ENCODE assay signal across 8 cellular contexts in the genomic region with DNA sequence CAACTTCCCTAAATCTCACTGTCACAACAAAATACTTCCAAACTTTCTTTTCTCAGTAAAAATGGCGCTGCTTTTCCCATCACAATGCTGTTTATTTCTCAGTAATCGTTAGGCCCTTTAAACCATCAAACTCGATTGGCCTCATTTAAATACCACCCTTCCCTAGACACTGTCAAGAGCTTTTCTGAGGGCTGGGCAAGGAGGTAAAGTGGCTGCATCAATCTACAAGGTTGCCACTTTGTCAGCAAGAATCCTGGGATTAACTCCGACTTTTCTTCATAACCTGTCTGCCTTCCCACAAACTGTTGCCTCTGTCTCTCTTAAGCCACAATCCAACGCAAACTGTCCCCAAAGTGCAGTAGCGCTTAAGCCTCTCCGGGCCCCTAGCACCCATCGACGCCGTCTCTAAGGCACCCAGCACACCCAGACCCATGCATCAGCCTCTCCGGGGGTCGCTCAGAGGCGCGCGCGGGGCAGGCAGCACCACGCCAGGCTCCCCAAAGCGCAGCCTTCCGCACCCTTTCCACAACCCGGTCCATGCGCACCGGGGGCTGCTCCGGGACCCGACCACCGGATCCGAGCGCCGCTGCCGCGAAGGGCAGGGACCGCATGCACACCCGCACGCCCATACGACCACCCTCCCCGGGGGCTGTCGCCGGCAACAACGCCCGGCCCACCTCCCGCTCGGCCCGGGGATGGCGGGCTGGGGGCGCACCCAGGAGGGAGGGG. TPM values are rescaled to one million over a fixed set of nuclear protein-coding genes. Genes with fewer than 3 reads are reported as not detected.
DNase-seq lines count a peak whose midpoint lies in the region; ATAC-seq and TF ChIP-seq lines count a peak whose summit lies in the region.

No MANE protein-coding gene starts in this region.

- no peak for TF ChIP-seq EP300 in neural cell (conservative IDR thresholded peaks at IDR 0.05; ENCODE audit: poor library complexity, severe bottlenecking)

- H3K9me3 ChIP-seq in KOPT-K1 (ENCODE audit: insufficient read depth, low read length, poor library complexity, severe bottlenecking): no peaks in the 10 kb centered on the region
- H3K9me3 ChIP-seq in neural cell (ENCODE audit: low read length): no peaks in the 10 kb centered on the region

- peak overlapping the region; percentile 16 for H2AFZ ChIP-seq in neural cell (ENCODE audit: low read depth, low read length)

- H3K9ac ChIP-seq in neural cell (ENCODE audit: low read length): peak overlapping the region; percentile 74

- H3K79me2 ChIP-seq in neural cell (replicated peaks; ENCODE audit: insufficient read depth, low read length): peaks cover 44% of the 10 kb centered on the region

- no peaks in the 10 kb centered on the region for H3K9me2 ChIP-seq in neural cell (ENCODE audit: insufficient read depth, low read length)

- H3F3A ChIP-seq in neural cell (ENCODE audit: insufficient read depth, low read length, poor library complexity, severe bottlenecking): no peaks in the 10 kb centered on the region

- H3K36me3 ChIP-seq in KOPT-K1 (ENCODE audit: insufficient read depth, low read length) (no peaks in the 10 kb centered on the region), neural cell (ENCODE audit: insufficient read depth, low read length) (no peaks in the 10 kb centered on the region)

- CTCF ChIA-PET in activated CD8-positive, alpha-beta memory T cell treated with anti-CD3 and anti-CD28 coated beads, Interleukin-2, amount 10 ng/mL, durations not matched to agents 7 days and 5 days (lab: Charles Lee): interaction anchor here (1.5 kb wide), 1 partner anchor 15 kb away, joined by 3 read pairs; no protein-coding TSS in a partner anchor

- peak overlapping the region; percentile 37 for H3K27ac Mint-ChIP-seq in activated CD8-positive, alpha-beta memory T cell treated with anti-CD3 and anti-CD28 coated beads, Interleukin-2, amount 10 ng/mL, durations not matched to agents 7 days and 5 days

- H3K9me3 Mint-ChIP-seq in activated CD8-positive, alpha-beta memory T cell treated with anti-CD3 and anti-CD28 coated beads, Interleukin-2, amount 10 ng/mL, durations not matched to agents 7 days and 5 days (ENCODE audit: low read depth): no peaks in the 10 kb centered on the region

- no peak for TF ChIP-seq RAD21 in neural cell (conservative IDR thresholded peaks at IDR 0.05)

- H3K4me3 ChIP-seq in fibroblast of mammary gland (ENCODE audit: control insufficient read depth, low read depth, low read length) (peak overlapping the region; percentile 56), neural cell (ENCODE audit: low read length) (peak overlapping the region; percentile 92)

- TF ChIP-seq CTCF in fibroblast of mammary gland (conservative IDR thresholded peaks at IDR 0.05; ENCODE audit: control insufficient read depth, insufficient read depth, low read depth, low read length) (no peak), neural cell (IDR thresholded peaks at IDR 0.05; ENCODE audit: poor library complexity, severe bottlenecking) (no peak)

- peak overlapping the region; percentile 73 for H3K4me2 ChIP-seq in neural cell (ENCODE audit: low read length)

- DNase-seq in NCI-H1436 (lab: John Stamatoyannopoulos, UW) (peak; percentile 20), NCI-H1436 treated with DMSO at 0.1 percent for 48 hours (lab: John Stamatoyannopoulos, UW) (no peak), fibroblast of mammary gland (ENCODE audit: low read depth) (no peak), MV-4-11 (lab: John Stamatoyannopoulos, UW) (no peak)
- no peak for DNase-seq in activated CD8-positive, alpha-beta memory T cell treated with anti-CD3 and anti-CD28 coated beads, Interleukin-2, amount 10 ng/mL, durations not matched to agents 7 days and 5 days
- DNase-seq in NK-92 treated with Interleukin-12 subunit alpha and Interleukin-12 subunit beta, amount 100 ng/mL, for 24 hours (lab: John Stamatoyannopoulos, UW): no peak

- no peaks in the 10 kb centered on the region for H3K27me3 ChIP-seq in neural cell (ENCODE audit: insufficient read depth, low read depth, low read length)

- peak overlapping the region; percentile 74 for H3K4me3 Mint-ChIP-seq in activated CD8-positive, alpha-beta memory T cell treated with anti-CD3 and anti-CD28 coated beads, Interleukin-2, amount 10 ng/mL, durations not matched to agents 7 days and 5 days

- ATAC-seq in activated CD8-positive, alpha-beta memory T cell treated with anti-CD3 and anti-CD28 coated beads, Interleukin-2, amount 10 ng/mL, durations not matched to agents 7 days and 5 days: no peak

- no peaks in the 10 kb centered on the region for H3K36me3 Mint-ChIP-seq in activated CD8-positive, alpha-beta memory T cell treated with anti-CD3 and anti-CD28 coated beads, Interleukin-2, amount 10 ng/mL, durations not matched to agents 7 days and 5 days

- peaks cover 21% of the 10 kb centered on the region for H3K27me3 Mint-ChIP-seq in activated CD8-positive, alpha-beta memory T cell treated with anti-CD3 and anti-CD28 coated beads, Interleukin-2, amount 10 ng/mL, durations not matched to agents 7 days and 5 days

- H3K27ac ChIP-seq in KOPT-K1 (ENCODE audit: low read depth, low read length, poor library complexity, severe bottlenecking) (peak overlapping the region; percentile 62), neural cell (ENCODE audit: low read length) (peak overlapping the region; percentile 33)

- H3K4me1 Mint-ChIP-seq in activated CD8-positive, alpha-beta memory T cell treated with anti-CD3 and anti-CD28 coated beads, Interleukin-2, amount 10 ng/mL, durations not matched to agents 7 days and 5 days: peaks cover 16% of the 10 kb centered on the region

- no peaks in the 10 kb centered on the region for H4K20me1 ChIP-seq in neural cell (ENCODE audit: insufficient read depth)

TF ChIP-seq in neural cell, 6 proteins besides CTCF, POLR2A, EP300 and RAD21:
- TF ChIP-seq MXI1 (conservative IDR thresholded peaks at IDR 0.05; ENCODE audit: poor library complexity, severe bottlenecking) (peak; percentile 78), EZH2 (IDR thresholded peaks at IDR 0.05; ENCODE audit: borderline replicate concordance, insufficient read depth, low read length, poor library complexity, severe bottlenecking) (no peak)

RNA-seq across cellular contexts. Expression of gene MBOAT2, which starts 0.7 kb away (rescaled TPM):
- total RNA-seq in activated CD8-positive, alpha-beta memory T cell treated with anti-CD3 and anti-CD28 coated beads, Interleukin-2, amount 10 ng/mL, durations not matched to agents 7 days and 5 days: 1 to 10 TPM; 8.0 to 8.8 TPM
- 178 and 205 TPM in 2 replicates for polyA plus RNA-seq in neural cell
- polyA minus RNA-seq in neural cell: 155 and 171 TPM in 2 replicates
